8 cellular contexts compared by ENCODE assay signal in genomic region chr13:21176195-21176981, GRCh38. TPM values are rescaled to one million over a fixed set of nuclear protein-coding genes. Genes with fewer than 3 reads are reported as not detected.
A peak's percentile ranks its signal among the peaks of the same experiment; 100 is the strongest.
DNase-seq lines count a peak whose midpoint lies in the region; ATAC-seq and TF ChIP-seq lines count a peak whose summit lies in the region.

Gene MRPL57, plus strand, starts transcription at chr13:21176658. Its CDS starts 259 bp downstream, at chr13:21176917.
Gene SKA3, minus strand, starts transcription at chr13:21176552. Its CDS starts 75 bp downstream, at chr13:21176477.

- ATAC-seq in HG02759 (IDR thresholded peaks at IDR 0.05; ENCODE audit: unreplicated experiment): peak; percentile 93
- peak; percentile 97 to 98 for ATAC-seq in upper lobe of left lung (ENCODE audit: low FRiP score in 2 of 2)

- intact Hi-C loops in cardiac septum (cut with DNase I): no loop called here

- 0% methylated on average over 5 to 22 of the region's 95 CpGs for WGBS in upper lobe of left lung, 2 donors

- H3K9ac ChIP-seq in adipocyte (ENCODE audit: low read length): peak within 1 kb of the TSS; percentile 90

- peak; percentile 93 to 95 (median 94) for DNase-seq in NCI-H1417 (lab: John Stamatoyannopoulos, UW)
- peak; percentile 95 for DNase-seq in SW480 (ENCODE audit: low spot score)
- DNase-seq in adipocyte (ENCODE audit: low read depth): peak; percentile 97
- peak; percentile 94 for DNase-seq in cardiac septum (ENCODE audit: low spot score)
- DNase-seq in pons (ENCODE audit: low spot score): peak; percentile 88
- DNase-seq in upper lobe of left lung: peak; percentile 91 to 98

- peak within 1 kb of the TSS; percentile 90 to 99 (median 97) for H3K27ac ChIP-seq in upper lobe of left lung

- peak; percentile 5 for TF ChIP-seq CTCF in GM12873 (IDR thresholded peaks at IDR 0.05; ENCODE audit: insufficient read depth, low read depth, low read length, missing control alignments)
- TF ChIP-seq CTCF in upper lobe of left lung (IDR thresholded peaks at IDR 0.05): peak in 4 of 6 experiments; percentile 61 to 78 (median 70)

- H3K36me3 ChIP-seq in adipocyte (ENCODE audit: control insufficient read depth, insufficient read depth, low read length, severe bottlenecking) (no peaks in the 10 kb centered on the region), upper lobe of left lung (no peaks in the 10 kb centered on the region)

- H3K4me1 ChIP-seq in adipocyte (ENCODE audit: control insufficient read depth, insufficient read depth, low read length) (peaks cover 10% of the 10 kb centered on the region), upper lobe of left lung (peaks cover 11 to 24% (median 16%) of the 10 kb centered on the region in 4 donors)

- H3K27me3 ChIP-seq in adipocyte (replicated peaks; ENCODE audit: control insufficient read depth, insufficient read depth, low read length) (no peaks in the 10 kb centered on the region), upper lobe of left lung (no peaks in the 10 kb centered on the region)

- H3K9me3 ChIP-seq in adipocyte (ENCODE audit: control insufficient read depth, low read length) (no peaks in the 10 kb centered on the region), upper lobe of left lung (no peaks in the 10 kb centered on the region)

- TF ChIP-seq EP300 in upper lobe of left lung (IDR thresholded peaks at IDR 0.05): no peak

- H3K4me3 ChIP-seq in adipocyte (ENCODE audit: low read length): peak within 1 kb of the TSS; percentile 85
- H3K4me3 ChIP-seq in upper lobe of left lung: peak within 1 kb of the TSS; percentile 66 to 90 (median 87)

- peak in 3 of 4 donors; percentile 90 to 97 (median 93) for TF ChIP-seq POLR2A in upper lobe of left lung (IDR thresholded peaks at IDR 0.05)

RNA-seq across cellular contexts. Expression of gene MRPL57, which starts in this region (rescaled TPM):
- total RNA-seq in cardiac septum (20.3 TPM), upper lobe of left lung (10 to 100 TPM; 17.8 to 36.3 (median 23.9) TPM)

RNA-seq across cellular contexts. Expression of gene SKA3, which starts in this region (rescaled TPM):
- 0.65 TPM for total RNA-seq in cardiac septum
- total RNA-seq in upper lobe of left lung: 1 to 10 TPM in 5 of 6 donors, not detected in 1; 1.0 to 3.0 (median 1.4) TPM

Comparison
In these comparisons a context has a peak if more than half of its experiments do, and no peak if none do; other contexts are left out.
1. Peak in every context shown above with its lines: DNase-seq, ATAC-seq, H3K4me3 ChIP-seq and H3K27ac ChIP-seq.